Comparison of ENCODE assay signal across 1 cellular context in genomic region chr22:19686946-19687345, GRCh38.
TF ChIP-seq lines count a peak whose summit lies in the region.

No MANE protein-coding gene starts in this region.

TF ChIP-seq in K562, 482 proteins besides CTCF, POLR2A, EP300 and RAD21 (continued from another document and continues in another):
- no peak for TF ChIP-seq ZNF347 (CRISPR knock-in tag; IDR thresholded peaks at IDR 0.05; ENCODE audit: low read depth)
- no peak for TF ChIP-seq AFF1 (IDR thresholded peaks at IDR 0.05; ENCODE audit: low read depth in 1 of 2, partially characterized antibody in 2 of 2)
- TF ChIP-seq ZNF175 (CRISPR knock-in tag; IDR thresholded peaks at IDR 0.05; ENCODE audit: low read depth) = no peak
- 0 out of 2 replicates have a peak, but pooled peaks have one; percentile 16 for TF ChIP-seq CEBPB (tag; IDR thresholded peaks at IDR 0.05)
- TF ChIP-seq ZBTB40 (IDR thresholded peaks at IDR 0.05) = no peak
- 0 out of 2 replicates have a peak, but pooled peaks have one; percentile 25 for TF ChIP-seq ZBTB40 (CRISPR knock-in tag; IDR thresholded peaks at IDR 0.05)
- TF ChIP-seq POU5F1 (IDR thresholded peaks at IDR 0.05; ENCODE audit: borderline replicate concordance, low read depth, low read length, partially characterized antibody) = no peak
- 0 out of 4 replicates have a peak, but pooled peaks of 1 of the 2 experiments have one; percentile 10 for TF ChIP-seq NRF1 (conservative IDR thresholded peaks at IDR 0.05 in 1 of 2, IDR thresholded peaks at IDR 0.05 in 1 of 2)
- TF ChIP-seq CUX1 (CRISPR knock-in tag; IDR thresholded peaks at IDR 0.05) = no peak
- TF ChIP-seq TAF15 (IDR thresholded peaks at IDR 0.05; ENCODE audit: low read depth, low read length) = no peak
- TF ChIP-seq FOXP1 (CRISPR knock-in tag; IDR thresholded peaks at IDR 0.05) = no peak
- no peak for TF ChIP-seq STAG1 (CRISPR knock-in tag; IDR thresholded peaks at IDR 0.05; ENCODE audit: borderline replicate concordance)
- 0 out of 2 replicates have a peak, but pooled peaks have one; percentile 30 for TF ChIP-seq ZHX1 (conservative IDR thresholded peaks at IDR 0.05; ENCODE audit: low read length)
- 0 out of 2 replicates have a peak, but pooled peaks have one; percentile 91 for TF ChIP-seq PURB (CRISPR knock-in tag; IDR thresholded peaks at IDR 0.05; ENCODE audit: low read depth)
- no peak for TF ChIP-seq MTF1 (CRISPR knock-in tag; IDR thresholded peaks at IDR 0.05; ENCODE audit: borderline replicate concordance)
- no peak for TF ChIP-seq ZNF133 (CRISPR knock-in tag; IDR thresholded peaks at IDR 0.05)
- no peak for TF ChIP-seq U2AF1 (optimal IDR thresholded peaks at IDR 0.05; ENCODE audit: low read depth, low read length)
- no peak for TF ChIP-seq MIER1 (IDR thresholded peaks at IDR 0.05; ENCODE audit: low read depth)
- TF ChIP-seq L3MBTL2 (IDR thresholded peaks at IDR 0.05) = no peak
- no peak for TF ChIP-seq SMAD1 (IDR thresholded peaks at IDR 0.05; ENCODE audit: low read depth, low read length, partially characterized antibody)
- TF ChIP-seq NONO (IDR thresholded peaks at IDR 0.05; ENCODE audit: low read depth in 2 of 2, low read length in 1 of 2) = no peak
- TF ChIP-seq ATF6 (CRISPR knock-in tag; IDR thresholded peaks at IDR 0.05) = 0 out of 2 replicates have a peak, but pooled peaks have one; percentile 72
- no peak for TF ChIP-seq CBX1 (IDR thresholded peaks at IDR 0.05; ENCODE audit: low read depth)
- TF ChIP-seq ESRRA (IDR thresholded peaks at IDR 0.05; ENCODE audit: borderline replicate concordance, low read depth) = no peak
- no peak for TF ChIP-seq MCM5 (IDR thresholded peaks at IDR 0.05; ENCODE audit: low read depth)
- no peak for TF ChIP-seq MAFF (IDR thresholded peaks at IDR 0.05; ENCODE audit: low read length)
- TF ChIP-seq BHLHE40 (IDR thresholded peaks at IDR 0.05; ENCODE audit: low read length) = no peak
- no peak for TF ChIP-seq CTBP1 (IDR thresholded peaks at IDR 0.05; ENCODE audit: borderline replicate concordance)
- TF ChIP-seq BRD9 (IDR thresholded peaks at IDR 0.05; ENCODE audit: low read depth, partially characterized antibody) = no peak
- TF ChIP-seq MLX (CRISPR knock-in tag; conservative IDR thresholded peaks at IDR 0.05) = no peak
- TF ChIP-seq PTBP1 (IDR thresholded peaks at IDR 0.05; ENCODE audit: low read depth, low read length) = no peak
- TF ChIP-seq ZFP30 (CRISPR knock-in tag; IDR thresholded peaks at IDR 0.05; ENCODE audit: borderline replicate concordance) = no peak
- TF ChIP-seq SRF (CRISPR knock-in tag; IDR thresholded peaks at IDR 0.05) = peak in 1 of 2 experiments; percentile 87; a peak in 2 of 4 replicates
- TF ChIP-seq SIX5 (IDR thresholded peaks at IDR 0.05; ENCODE audit: borderline replicate concordance in 1 of 2, insufficient read depth in 1 of 2, low read depth in 1 of 2, low read length in 2 of 2) = no peak
- TF ChIP-seq PHTF2 (CRISPR knock-in tag; IDR thresholded peaks at IDR 0.05) = no peak
- TF ChIP-seq ZNF79 (CRISPR knock-in tag; IDR thresholded peaks at IDR 0.05; ENCODE audit: low read depth) = no peak
